1 cellular context compared by ENCODE assay signal in genomic region chr13:79402074-79402635, GRCh38.
TF ChIP-seq lines count a peak whose summit lies in the region.

No MANE protein-coding gene starts in this region.

TF ChIP-seq in K562, 482 proteins besides CTCF, POLR2A, EP300 and RAD21 (continued from another document):
- peak; percentile 57; the same call in 1 of the 2 replicates for TF ChIP-seq ZNF384 (IDR thresholded peaks at IDR 0.05; ENCODE audit: low read depth, low read length)
- no peak for TF ChIP-seq ELK1 (CRISPR knock-in tag; IDR thresholded peaks at IDR 0.05)
- peak; percentile 22; the same call in 1 of the 2 replicates for TF ChIP-seq MAFK (IDR thresholded peaks at IDR 0.05; ENCODE audit: low read length)
- no peak for TF ChIP-seq KLF1 (tag; IDR thresholded peaks at IDR 0.05)
- no peak for TF ChIP-seq SAP30 (IDR thresholded peaks at IDR 0.05; ENCODE audit: borderline replicate concordance, insufficient read depth, low read depth, low read length, poor library complexity, severe bottlenecking)
- no peak for TF ChIP-seq XRCC5 (IDR thresholded peaks at IDR 0.05; ENCODE audit: low read depth, low read length)
- TF ChIP-seq NFE2L1 (tag; IDR thresholded peaks at IDR 0.05; ENCODE audit: borderline replicate concordance, low read depth): peak; percentile 52; the same call in 1 of the 2 replicates
- TF ChIP-seq E2F3 (CRISPR knock-in tag; IDR thresholded peaks at IDR 0.05): no peak
- TF ChIP-seq NCOA6 (IDR thresholded peaks at IDR 0.05): no peak
- peak; percentile 84 for TF ChIP-seq MAFG (tag; conservative IDR thresholded peaks at IDR 0.05)
- TF ChIP-seq MAFF (IDR thresholded peaks at IDR 0.05; ENCODE audit: low read length): peak; percentile 45; the same call in 1 of the 2 replicates
- no peak for TF ChIP-seq TCF7L2 (IDR thresholded peaks at IDR 0.05; ENCODE audit: low read depth, low read length)
- TF ChIP-seq SMAD2 (IDR thresholded peaks at IDR 0.05; ENCODE audit: low read depth, low read length): no peak
- no peak for TF ChIP-seq ZNF639 (CRISPR knock-in tag; conservative IDR thresholded peaks at IDR 0.05 in 1 of 2, IDR thresholded peaks at IDR 0.05 in 1 of 2)
- TF ChIP-seq ZNF316 (IDR thresholded peaks at IDR 0.05): peak; percentile 86
- peak; percentile 64 for TF ChIP-seq MEIS2 (IDR thresholded peaks at IDR 0.05; ENCODE audit: partially characterized antibody)
- TF ChIP-seq ZNF696 (CRISPR knock-in tag; conservative IDR thresholded peaks at IDR 0.05): no peak
- TF ChIP-seq CAMTA2 (CRISPR knock-in tag; conservative IDR thresholded peaks at IDR 0.05): no peak
- TF ChIP-seq MEF2A (IDR thresholded peaks at IDR 0.05; ENCODE audit: control insufficient read depth, low read depth, low read length): no peak
- peak; percentile 40; the same call in 1 of the 2 replicates for TF ChIP-seq BACH1 (tag; IDR thresholded peaks at IDR 0.05)
- no peak for TF ChIP-seq ZNF212 (CRISPR knock-in tag; IDR thresholded peaks at IDR 0.05)
- TF ChIP-seq NKRF (IDR thresholded peaks at IDR 0.05; ENCODE audit: borderline replicate concordance): no peak
- no peak for TF ChIP-seq DDX20 (tag; IDR thresholded peaks at IDR 0.05; ENCODE audit: low read depth)
- peak; percentile 74 for TF ChIP-seq ZBTB40 (IDR thresholded peaks at IDR 0.05)
- TF ChIP-seq ZBTB40 (CRISPR knock-in tag; IDR thresholded peaks at IDR 0.05): no peak
- no peak for TF ChIP-seq PBX2 (CRISPR knock-in tag; IDR thresholded peaks at IDR 0.05; ENCODE audit: low read depth)
- TF ChIP-seq PBX2 (tag; conservative IDR thresholded peaks at IDR 0.05; ENCODE audit: low read depth): 0 out of 2 replicates have a peak, but pooled peaks have one; percentile 28
- no peak for TF ChIP-seq RBM17 (IDR thresholded peaks at IDR 0.05; ENCODE audit: borderline replicate concordance, low read depth, low read length)
- no peak for TF ChIP-seq NR2C1 (IDR thresholded peaks at IDR 0.05)
- TF ChIP-seq NR2C1 (tag; IDR thresholded peaks at IDR 0.05): no peak
- TF ChIP-seq ZFP91 (CRISPR knock-in tag; IDR thresholded peaks at IDR 0.05): no peak
- TF ChIP-seq ZFPM2 (CRISPR knock-in tag; IDR thresholded peaks at IDR 0.05): no peak
- peak; percentile 48; the same call in 1 of the 2 replicates for TF ChIP-seq NFE2 (IDR thresholded peaks at IDR 0.05; ENCODE audit: low read depth)
- no peak for TF ChIP-seq CBX5 (IDR thresholded peaks at IDR 0.05; ENCODE audit: borderline replicate concordance, low read depth)
- TF ChIP-seq ZNF24 (IDR thresholded peaks at IDR 0.05): no peak
